In genomic region chr2:100427627-100428258, GRCh38 we compare ENCODE assay signal across 8 cellular contexts. TPM values are rescaled to one million over a fixed set of nuclear protein-coding genes. Genes with fewer than 3 reads are reported as not detected.
DNase-seq lines count a peak whose midpoint lies in the region; ATAC-seq and TF ChIP-seq lines count a peak whose summit lies in the region.

No MANE protein-coding gene starts in this region.

- H3K4me1 ChIP-seq in HAP-1 (no peaks in the 10 kb centered on the region), left ventricle myocardium inferior (no peaks in the 10 kb centered on the region)

- H3K4me3 ChIP-seq in BJ (ENCODE audit: low read depth, low read length) (no peak overlapping the region), HAP-1 (no peak overlapping the region), left ventricle myocardium inferior (no peak overlapping the region)

- no peak overlapping the region for H3K27ac ChIP-seq in left ventricle myocardium inferior (replicated peaks)

- intact Hi-C loops in left ventricle myocardium inferior (cut with micrococcal nuclease), result no loop called here

- CTCF ChIA-PET in BJ (lab: Yijun Ruan, JAX), result no interaction called here

- in situ Hi-C loops in HAP-1 (cut with MboI; ENCODE audit: low sequenced_read_pairs), result no loop called here

- TF ChIP-seq CTCF in BJ (IDR thresholded peaks at IDR 0.05; ENCODE audit: insufficient read depth, low read depth, low read length), result peak; percentile 47
- TF ChIP-seq CTCF in left ventricle myocardium inferior (IDR thresholded peaks at IDR 0.05; ENCODE audit: borderline replicate concordance), result peak; percentile 66

- ATAC-seq in HG02981 (IDR thresholded peaks at IDR 0.05; ENCODE audit: unreplicated experiment), result no peak
- ATAC-seq in HG02870 (IDR thresholded peaks at IDR 0.05; ENCODE audit: unreplicated experiment), result no peak

- no peaks in the 10 kb centered on the region for H3K36me3 ChIP-seq in BJ (ENCODE audit: control insufficient read depth, insufficient read depth, low read length)
- H3K36me3 ChIP-seq in HAP-1 (replicated peaks), result no peaks in the 10 kb centered on the region
- H3K36me3 ChIP-seq in left ventricle myocardium inferior, result no peaks in the 10 kb centered on the region

- no peak for DNase-seq in BJ (ENCODE audit: low read depth)
- DNase-seq in HAP-1 (ENCODE audit: low spot score in 2 of 2), result peak; percentile 28 to 76
- peak; percentile 63 for DNase-seq in SK-N-DZ (ENCODE audit: low spot score)
- DNase-seq in activated naive CD4-positive, alpha-beta T cell treated with anti-CD3 and anti-CD28 coated beads, Interleukin-2, amount 50 U/mL, for 16 hours, result peak; percentile 77
- DNase-seq in left ventricle myocardium inferior, result peak; percentile 57
- peak; percentile 62 for DNase-seq in stimulated activated CD4-positive, alpha-beta T cell treated with anti-CD3 and anti-CD28 coated beads, Interleukin-12 subunit alpha, Interleukin-12 subunit beta, amount 100 ng/mL, for 4 hours

- H3K27me3 ChIP-seq in BJ (ENCODE audit: control insufficient read depth, insufficient read depth, low read length) (no peaks in the 10 kb centered on the region; the same call in 1 of the 2 replicates), HAP-1 (ENCODE audit: low read depth) (no peaks in the 10 kb centered on the region), left ventricle myocardium inferior (ENCODE audit: low read depth) (no peaks in the 10 kb centered on the region)

- POLR2A ChIA-PET in BJ (lab: Charles Lee), result no interaction called here

- H3K9me3 ChIP-seq in HAP-1 (no peaks in the 10 kb centered on the region), left ventricle myocardium inferior (replicated peaks) (peaks cover 12% of the 10 kb centered on the region)

RNA-seq across cellular contexts. Expression of gene CHST10, which starts 10.3 kb away (rescaled TPM):
- 11.5 and 11.7 TPM in 2 replicates for polyA plus RNA-seq in BJ (2011; rRNA removed)
- 4.7 and 6.1 TPM in 2 replicates for polyA minus RNA-seq in BJ (2011; rRNA and poly(A)+ RNA removed)
- polyA plus RNA-seq in SK-N-DZ (2014; cell fraction: cytosol; rRNA removed), result 20.1 and 22.4 TPM in 2 replicates
- polyA plus RNA-seq in SK-N-DZ (2014; cell fraction: nucleus; rRNA removed), result 20.2 and 21.5 TPM in 2 replicates
- total RNA-seq in left ventricle myocardium inferior, result 11.6 TPM

RNA-seq across cellular contexts. Expression of gene NMS, which starts 42.5 kb away (rescaled TPM):
- not detected in 2 replicates for polyA plus RNA-seq in BJ (2011; rRNA removed)
- not detected in 2 replicates for polyA minus RNA-seq in BJ (2011; rRNA and poly(A)+ RNA removed)
- not detected in 2 replicates for polyA plus RNA-seq in SK-N-DZ (2014; cell fraction: cytosol; rRNA removed)
- polyA plus RNA-seq in SK-N-DZ (2014; cell fraction: nucleus; rRNA removed), result not detected in 2 replicates
- total RNA-seq in left ventricle myocardium inferior, result not detected
